In the genomic region with DNA sequence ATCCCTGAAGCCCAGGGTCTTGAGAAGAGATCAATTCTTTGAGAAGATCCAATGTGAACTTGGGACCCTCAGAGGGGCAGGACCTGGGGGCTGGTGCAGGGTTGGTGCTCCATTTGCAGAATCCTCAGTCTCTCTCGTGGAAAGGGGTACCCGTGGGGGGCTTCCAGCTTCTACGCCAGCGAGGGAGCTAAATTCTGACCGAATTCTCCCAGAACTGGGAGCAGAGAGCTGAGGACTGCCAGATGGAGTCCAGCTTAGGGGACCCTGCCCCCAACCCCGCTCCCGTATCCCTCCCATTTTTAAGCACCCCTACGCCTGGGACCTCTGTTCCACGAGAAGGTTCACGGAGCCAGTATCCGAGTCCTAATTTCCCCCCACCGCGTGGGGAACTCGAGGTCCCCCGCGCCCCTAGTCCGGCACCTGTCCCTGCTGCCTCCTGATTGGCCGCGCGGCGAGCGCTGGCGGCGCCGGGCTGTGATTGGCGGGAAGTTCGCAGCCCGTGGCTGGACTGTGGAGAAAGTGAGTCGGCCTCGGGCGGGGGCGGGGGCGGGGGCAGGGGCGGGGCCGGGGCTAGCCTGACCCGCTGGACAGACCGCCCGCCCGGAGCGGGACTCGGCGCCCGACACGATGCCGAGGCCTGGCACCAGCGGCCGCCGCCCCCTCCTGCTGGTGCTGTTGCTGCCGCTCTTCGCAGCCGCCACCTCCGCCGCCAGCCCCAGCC, we compare ENCODE assay signal across 8 cellular contexts. TPM values are rescaled to one million over a fixed set of nuclear protein-coding genes. Genes with fewer than 3 reads are reported as not detected.
A peak's percentile ranks its signal among the peaks of the same experiment; 100 is the strongest.
DNase-seq lines count a peak whose midpoint lies in the region; ATAC-seq and TF ChIP-seq lines count a peak whose summit lies in the region.

No MANE protein-coding gene starts in this region.

- DNase-seq in DMS114 treated with DMSO at 0.1 percent for 48 hours (lab: John Stamatoyannopoulos, UW; ENCODE audit: unreplicated experiment) (peak; percentile 53), NCI-H2196 treated with DMSO at 0.1 percent for 48 hours (lab: John Stamatoyannopoulos, UW; ENCODE audit: unreplicated experiment) (peak; percentile 48), dorsolateral prefrontal cortex (no peak), neural crest cell (ENCODE audit: low read depth, low spot score) (peak; percentile 58), NCI-H526 treated with DMSO at 0.1 percent for 48 hours (lab: John Stamatoyannopoulos, UW) (no peak)

- no peak overlapping the region for H3K27ac Mint-ChIP-seq in neural crest cell (ENCODE audit: unreplicated experiment)

- H3K4me1 Mint-ChIP-seq in neural crest cell: peaks cover 48% of the 10 kb centered on the region

- peak overlapping the region; percentile 54 for H3K4me3 Mint-ChIP-seq in neural crest cell

- H3K27ac ChIP-seq in dorsolateral prefrontal cortex: no peak overlapping the region

- TF ChIP-seq CTCF in dorsolateral prefrontal cortex (IDR thresholded peaks at IDR 0.05 in 54 of 56, conservative IDR thresholded peaks at IDR 0.05 in 2 of 56; ENCODE audit: low read depth in 1 of 56, partially characterized antibody in 56 of 56): peak in 2 of 56 donors; percentile 7 to 10
- no peak for TF ChIP-seq CTCF in neural crest cell (conservative IDR thresholded peaks at IDR 0.05)

- H3K4me3 ChIP-seq in dorsolateral prefrontal cortex: peak overlapping the region in 51 of 59 donors; percentile 0 to 58 (median 36)

- no peak for ATAC-seq in HG03139 (IDR thresholded peaks at IDR 0.05; ENCODE audit: unreplicated experiment)
- no peak for ATAC-seq in GM21737 (IDR thresholded peaks at IDR 0.05; ENCODE audit: unreplicated experiment)
- ATAC-seq in esophagus mucosa: no peak

- intact Hi-C loops in dorsolateral prefrontal cortex (cut with DNase I): loop anchor here in 1 of 2 donors (5.0 to 10.0 kb wide), 3 partner anchors 36 to 292 kb away; no protein-coding TSS in a partner anchor

- peaks cover 3% of the 10 kb centered on the region for H3K36me3 Mint-ChIP-seq in neural crest cell (ENCODE audit: low read depth)

- peaks cover 37% of the 10 kb centered on the region for H3K27me3 Mint-ChIP-seq in neural crest cell (ENCODE audit: low read depth)

- H3K27me3 ChIP-seq in dorsolateral prefrontal cortex: peaks cover 0 to 15% (median 0%) of the 10 kb centered on the region in 45 donors

- H3K9me3 Mint-ChIP-seq in neural crest cell: peaks cover 3% of the 10 kb centered on the region

RNA-seq across cellular contexts. Expression of gene LTBP4, which starts 4.4 kb away (rescaled TPM):
- 100 to 1,000 TPM in 6 of 120 experiments, 10 to 100 TPM in 114; 36.1 to 111 (median 69.5) TPM for total RNA-seq in dorsolateral prefrontal cortex
- 125 TPM in 2 replicates for total RNA-seq in neural crest cell
- 68.1 TPM for total RNA-seq in esophagus mucosa

RNA-seq across cellular contexts. Expression of gene SHKBP1, which starts 20.1 kb away (rescaled TPM):
- total RNA-seq in dorsolateral prefrontal cortex (10 to 100 TPM; 14.0 to 58.3 (median 25.4) TPM), neural crest cell (72.0 and 76.3 TPM in 2 replicates), esophagus mucosa (42.8 TPM)

Comparison
In these comparisons a context has a peak if more than half of its experiments do, and no peak if none do; other contexts are left out.
1. DNase-seq: peak in DMS114 treated with DMSO at 0.1 percent for 48 hours (single experiment), NCI-H2196 treated with DMSO at 0.1 percent for 48 hours (single experiment) and neural crest cell (single experiment); none in dorsolateral prefrontal cortex (0 of 10) and NCI-H526 treated with DMSO at 0.1 percent for 48 hours (single experiment).